Comparison of ENCODE assay signal across 6 cellular contexts in the genomic region with DNA sequence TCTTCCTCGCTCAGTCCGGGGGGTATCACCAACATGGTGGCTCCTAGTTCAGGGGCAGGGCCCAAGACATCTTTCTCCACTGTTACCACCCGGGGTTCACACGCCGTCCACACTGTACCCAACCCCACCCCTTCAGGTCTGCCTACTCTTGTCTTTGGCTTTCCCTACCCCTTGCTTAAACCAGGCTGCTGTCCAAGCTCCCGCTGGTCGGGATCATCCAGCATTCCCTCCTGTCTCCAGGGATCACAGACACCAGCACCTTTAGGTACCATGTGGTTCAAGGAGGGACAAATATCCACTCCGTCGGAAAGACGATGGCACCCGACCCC. TPM values are rescaled to one million over a fixed set of nuclear protein-coding genes. Genes with fewer than 3 reads are reported as not detected.
DNase-seq lines count a peak whose midpoint lies in the region; ATAC-seq and TF ChIP-seq lines count a peak whose summit lies in the region.

No MANE protein-coding gene starts in this region.

- TF ChIP-seq CTCF in mucosa of descending colon (IDR thresholded peaks at IDR 0.05) = no peak

- H3K27me3 Mint-ChIP-seq in activated naive CD8-positive, alpha-beta T cell treated with anti-CD3 and anti-CD28 coated beads, Interleukin-2, amount 10 ng/mL, durations not matched to agents 7 days and 5 days = no peaks in the 10 kb centered on the region

- peaks cover 24% of the 10 kb centered on the region for H3K4me1 Mint-ChIP-seq in activated naive CD8-positive, alpha-beta T cell treated with anti-CD3 and anti-CD28 coated beads, Interleukin-2, amount 10 ng/mL, durations not matched to agents 7 days and 5 days

- peak overlapping the region; percentile 97 for H3K4me3 Mint-ChIP-seq in activated naive CD8-positive, alpha-beta T cell treated with anti-CD3 and anti-CD28 coated beads, Interleukin-2, amount 10 ng/mL, durations not matched to agents 7 days and 5 days

- H3K9me3 Mint-ChIP-seq in activated naive CD8-positive, alpha-beta T cell treated with anti-CD3 and anti-CD28 coated beads, Interleukin-2, amount 10 ng/mL, durations not matched to agents 7 days and 5 days = no peaks in the 10 kb centered on the region

- DNase-seq in HAP-1 (ENCODE audit: low spot score in 2 of 2) (no peak), mucosa of descending colon (no peak), NCI-H2107 treated with DMSO at 0.1 percent for 48 hours (lab: John Stamatoyannopoulos, UW; ENCODE audit: unreplicated experiment) (no peak)
- DNase-seq in activated naive CD8-positive, alpha-beta T cell treated with anti-CD3 and anti-CD28 coated beads, Interleukin-2, amount 10 ng/mL, durations not matched to agents 7 days and 5 days = no peak
- DNase-seq in stimulated activated CD4-positive, alpha-beta T cell treated with anti-CD3 and anti-CD28 coated beads, Interleukin-4, amount 100 ng/mL, for 1 hour = no peak

- H3K4me1 ChIP-seq in HAP-1 (peaks cover 11% of the 10 kb centered on the region), mucosa of descending colon (ENCODE audit: low read depth) (peaks cover 12% of the 10 kb centered on the region)

- H3K36me3 ChIP-seq in HAP-1 (replicated peaks) (peaks cover 62% of the 10 kb centered on the region), mucosa of descending colon (ENCODE audit: low read depth) (peaks cover 5% of the 10 kb centered on the region)

- no peaks in the 10 kb centered on the region for H3K27me3 ChIP-seq in HAP-1 (ENCODE audit: low read depth)

- H3K4me3 ChIP-seq in HAP-1 (peak overlapping the region; percentile 88), mucosa of descending colon (peak overlapping the region; percentile 68)

- POLR2A ChIA-PET in activated naive CD8-positive, alpha-beta T cell treated with anti-CD3 and anti-CD28 coated beads, Interleukin-2, amount 10 ng/mL, durations not matched to agents 7 days and 5 days (lab: Charles Lee) = interaction anchor here (0.8 to 4.5 kb wide), 7 partner anchors 12 to 237 kb away, joined by 3 to 91 read pairs (median 5); a partner anchor contains a TSS

- intact Hi-C loops in mucosa of descending colon (cut with DNase I, micrococcal nuclease) = loop anchor here in 1 of 2 donors (10.0 kb wide), 1 partner anchor 54 kb away; a partner anchor contains a TSS

- in situ Hi-C loops in HAP-1 (cut with MboI; ENCODE audit: low sequenced_read_pairs) = no loop called here

- no peaks in the 10 kb centered on the region for H3K9me3 ChIP-seq in HAP-1
- no peaks in the 10 kb centered on the region for H3K9me3 ChIP-seq in mucosa of descending colon

- H3K36me3 Mint-ChIP-seq in activated naive CD8-positive, alpha-beta T cell treated with anti-CD3 and anti-CD28 coated beads, Interleukin-2, amount 10 ng/mL, durations not matched to agents 7 days and 5 days = peaks cover 27% of the 10 kb centered on the region

- no peak for ATAC-seq in activated naive CD8-positive, alpha-beta T cell treated with anti-CD3 and anti-CD28 coated beads, Interleukin-2, amount 10 ng/mL, durations not matched to agents 7 days and 5 days (ENCODE audit: low read depth)
- ATAC-seq in mucosa of descending colon = peak; percentile 18
- ATAC-seq in GM21367 (IDR thresholded peaks at IDR 0.05; ENCODE audit: unreplicated experiment) = no peak

- H3K27ac Mint-ChIP-seq in activated naive CD8-positive, alpha-beta T cell treated with anti-CD3 and anti-CD28 coated beads, Interleukin-2, amount 10 ng/mL, durations not matched to agents 7 days and 5 days = peak overlapping the region; percentile 87

RNA-seq across cellular contexts. Expression of a gene that starts 0.4 kb away (rescaled TPM):
- 10 to 100 TPM; 61.3 to 62.5 TPM for total RNA-seq in activated naive CD8-positive, alpha-beta T cell treated with anti-CD3 and anti-CD28 coated beads, Interleukin-2, amount 10 ng/mL, durations not matched to agents 7 days and 5 days
- total RNA-seq in mucosa of descending colon = 10 to 100 TPM; 44.9 to 52.4 (median 51.8) TPM

RNA-seq across cellular contexts. Expression of a gene that starts 0.6 kb away (rescaled TPM):
- 100 to 1,000 TPM; 102 to 112 TPM for total RNA-seq in activated naive CD8-positive, alpha-beta T cell treated with anti-CD3 and anti-CD28 coated beads, Interleukin-2, amount 10 ng/mL, durations not matched to agents 7 days and 5 days
- 10 to 100 TPM; 58.6 to 87.2 (median 81.2) TPM for total RNA-seq in mucosa of descending colon

RNA-seq across cellular contexts. Expression of a gene that starts 12.5 kb away (rescaled TPM):
- 1 to 10 TPM; 1.2 to 2.1 TPM for total RNA-seq in activated naive CD8-positive, alpha-beta T cell treated with anti-CD3 and anti-CD28 coated beads, Interleukin-2, amount 10 ng/mL, durations not matched to agents 7 days and 5 days
- total RNA-seq in mucosa of descending colon = 100 to 1,000 TPM in 1 of 3 donors, 10 to 100 TPM in 2; 34.5 to 178 (median 40.4) TPM

RNA-seq across cellular contexts. Expression of a gene that starts 13.6 kb away (rescaled TPM):
- 10 to 100 TPM; 22.4 to 28.6 TPM for total RNA-seq in activated naive CD8-positive, alpha-beta T cell treated with anti-CD3 and anti-CD28 coated beads, Interleukin-2, amount 10 ng/mL, durations not matched to agents 7 days and 5 days
- 10 to 100 TPM; 12.4 to 18.1 (median 15.8) TPM for total RNA-seq in mucosa of descending colon

RNA-seq across cellular contexts. Expression of a gene that starts 23.5 kb away (rescaled TPM):
- total RNA-seq in activated naive CD8-positive, alpha-beta T cell treated with anti-CD3 and anti-CD28 coated beads, Interleukin-2, amount 10 ng/mL, durations not matched to agents 7 days and 5 days = 1 to 10 TPM; 3.4 to 6.7 TPM
- 100 to 1,000 TPM in 1 of 3 donors, 10 to 100 TPM in 2; 10.2 to 203 (median 56.0) TPM for total RNA-seq in mucosa of descending colon

Comparison
In these comparisons a context has a peak if more than half of its experiments do, and no peak if none do; other contexts are left out.
1. RNA of a gene that starts 12.5 kb away (total RNA-seq): 34.5 to 178 TPM in mucosa of descending colon; 1.2 to 2.1 TPM in activated naive CD8-positive, alpha-beta T cell treated with anti-CD3 and anti-CD28 coated beads, Interleukin-2, amount 10 ng/mL, durations not matched to agents 7 days and 5 days; every median in the first group is over 10 times any median in the second.